Comparison of ENCODE assay signal across 9 cellular contexts in the genomic region with DNA sequence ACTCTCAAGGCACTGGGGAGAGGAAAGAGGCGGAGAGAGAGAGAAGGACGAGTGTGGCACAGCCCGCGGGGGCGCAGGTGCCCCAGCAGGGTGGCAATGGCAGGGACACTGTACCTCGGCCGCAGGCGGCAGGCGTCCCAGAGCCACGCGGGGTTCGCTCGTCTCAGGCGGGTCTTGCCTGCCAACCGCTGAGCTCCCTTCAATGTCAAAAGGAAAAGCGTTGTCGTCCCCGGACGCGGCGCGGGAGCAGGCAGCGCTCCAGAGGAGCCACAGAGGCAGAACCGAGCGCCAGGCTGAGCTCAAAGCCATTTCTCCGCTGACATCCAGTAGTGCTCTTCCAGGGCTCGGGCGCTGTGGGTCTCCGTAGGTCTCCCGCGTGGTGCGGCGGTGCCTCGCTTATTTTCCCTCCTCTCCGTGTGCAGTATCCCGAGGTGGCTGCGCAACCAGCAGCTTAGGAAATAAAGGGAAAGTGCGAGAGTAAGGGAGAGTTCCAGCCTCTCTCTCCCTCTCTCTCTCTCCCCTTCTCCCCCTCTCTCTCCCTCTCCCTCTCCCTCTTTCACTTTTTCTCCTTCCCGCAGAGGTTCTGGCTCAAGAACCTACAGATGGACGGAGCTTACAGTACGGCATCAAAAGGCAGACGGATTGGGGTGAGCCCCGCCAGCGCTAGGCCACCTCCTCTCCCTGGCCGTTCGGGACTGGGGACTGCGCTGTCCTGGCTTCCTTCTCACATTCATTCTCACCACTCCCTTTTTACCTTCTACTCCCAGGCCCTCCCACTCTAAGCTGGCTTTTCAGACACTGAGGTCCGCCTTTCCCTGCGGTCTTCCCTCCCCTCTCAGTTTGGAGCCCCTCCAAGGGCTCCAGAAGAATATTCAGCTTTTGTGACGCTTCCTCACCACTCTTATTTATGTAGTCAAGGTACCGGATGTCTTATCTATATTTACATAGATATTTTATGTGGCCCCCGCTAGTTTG. TPM values are rescaled to one million over a fixed set of nuclear protein-coding genes. Genes with fewer than 3 reads are reported as not detected.
A peak's percentile ranks its signal among the peaks of the same experiment; 100 is the strongest.
DNase-seq lines count a peak whose midpoint lies in the region; ATAC-seq and TF ChIP-seq lines count a peak whose summit lies in the region.
"Had no signal": no experiment of that assay in that cellular context is flagged by ENCODE, and none has a peak within 500 bp of the region (broad histone marks: within the 10 kb centered on the region; RNA-seq: fewer than 3 reads in every experiment).

A gene with protein sequence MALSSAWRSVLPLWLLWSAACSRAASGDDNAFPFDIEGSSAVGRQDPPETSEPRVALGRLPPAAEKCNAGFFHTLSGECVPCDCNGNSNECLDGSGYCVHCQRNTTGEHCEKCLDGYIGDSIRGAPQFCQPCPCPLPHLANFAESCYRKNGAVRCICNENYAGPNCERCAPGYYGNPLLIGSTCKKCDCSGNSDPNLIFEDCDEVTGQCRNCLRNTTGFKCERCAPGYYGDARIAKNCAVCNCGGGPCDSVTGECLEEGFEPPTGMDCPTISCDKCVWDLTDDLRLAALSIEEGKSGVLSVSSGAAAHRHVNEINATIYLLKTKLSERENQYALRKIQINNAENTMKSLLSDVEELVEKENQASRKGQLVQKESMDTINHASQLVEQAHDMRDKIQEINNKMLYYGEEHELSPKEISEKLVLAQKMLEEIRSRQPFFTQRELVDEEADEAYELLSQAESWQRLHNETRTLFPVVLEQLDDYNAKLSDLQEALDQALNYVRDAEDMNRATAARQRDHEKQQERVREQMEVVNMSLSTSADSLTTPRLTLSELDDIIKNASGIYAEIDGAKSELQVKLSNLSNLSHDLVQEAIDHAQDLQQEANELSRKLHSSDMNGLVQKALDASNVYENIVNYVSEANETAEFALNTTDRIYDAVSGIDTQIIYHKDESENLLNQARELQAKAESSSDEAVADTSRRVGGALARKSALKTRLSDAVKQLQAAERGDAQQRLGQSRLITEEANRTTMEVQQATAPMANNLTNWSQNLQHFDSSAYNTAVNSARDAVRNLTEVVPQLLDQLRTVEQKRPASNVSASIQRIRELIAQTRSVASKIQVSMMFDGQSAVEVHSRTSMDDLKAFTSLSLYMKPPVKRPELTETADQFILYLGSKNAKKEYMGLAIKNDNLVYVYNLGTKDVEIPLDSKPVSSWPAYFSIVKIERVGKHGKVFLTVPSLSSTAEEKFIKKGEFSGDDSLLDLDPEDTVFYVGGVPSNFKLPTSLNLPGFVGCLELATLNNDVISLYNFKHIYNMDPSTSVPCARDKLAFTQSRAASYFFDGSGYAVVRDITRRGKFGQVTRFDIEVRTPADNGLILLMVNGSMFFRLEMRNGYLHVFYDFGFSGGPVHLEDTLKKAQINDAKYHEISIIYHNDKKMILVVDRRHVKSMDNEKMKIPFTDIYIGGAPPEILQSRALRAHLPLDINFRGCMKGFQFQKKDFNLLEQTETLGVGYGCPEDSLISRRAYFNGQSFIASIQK (N-terminal part only) (minus strand): TSS at position 726 of the 975 bp plus-strand sequence. CDS start 417 bp downstream, at position 309.

- peaks cover 36 to 42% of the 10 kb centered on the region in 2 donors for H3K27me3 Mint-ChIP-seq in T-cell
- H3K27me3 Mint-ChIP-seq in effector memory CD8-positive, alpha-beta T cell = peaks cover 69 to 83% of the 10 kb centered on the region in 2 donors

- H3K9ac ChIP-seq in BLaER1 treated with 17β-estradiol and CSF1 and Interleukin-3, amounts not matched to agents 10 nM and 100 nM = 0 out of 22 replicates have a peak within 1 kb of the TSS, but pooled peaks of 1 of the 11 experiments have one; percentile 6

- CTCF ChIA-PET in HEK293 (lab: Yijun Ruan, JAX) = interaction anchor here (0.6 to 4.7 kb wide), 15 partner anchors 9 to 224 kb away, joined by 3 to 41 read pairs (median 4); no protein-coding TSS in a partner anchor
- CTCF ChIA-PET in T-cell (lab: Charles Lee) = interaction anchor here in 1 of 2 donors (1.4 to 2.1 kb wide), 2 partner anchors 20 to 74 kb away, joined by 3 to 5 read pairs; no protein-coding TSS in a partner anchor

- H3K4me3 ChIP-seq in BLaER1 treated with 17β-estradiol and CSF1 and Interleukin-3, amounts not matched to agents 10 nM and 100 nM = peak within 1 kb of the TSS in 9 of 10 experiments; percentile 24 to 56 (median 41); a peak in 15 of 20 replicates
- H3K4me3 ChIP-seq in HEK293 (ENCODE audit: low read depth, low read length) (peak within 1 kb of the TSS; percentile 74), lower leg skin (ENCODE audit: low read depth, poor library complexity, severe bottlenecking) (peak within 1 kb of the TSS; percentile 57), stomach (peak within 1 kb of the TSS; percentile 56 to 70 (median 62))

- no peaks in the 10 kb centered on the region for H3K9me3 Mint-ChIP-seq in T-cell
- no peaks in the 10 kb centered on the region for H3K9me3 Mint-ChIP-seq in effector memory CD8-positive, alpha-beta T cell

- ATAC-seq in T-cell (replicated peaks in 1 of 4) = peak in 3 of 4 experiments; percentile 43 to 56 (median 48)
- peak; percentile 80 for ATAC-seq in effector memory CD8-positive, alpha-beta T cell (replicated peaks)

- peaks cover 0 to 9% (median 2%) of the 10 kb centered on the region in 10 experiments; a peak in 6 of 20 replicates for H3K4me1 ChIP-seq in BLaER1 treated with 17β-estradiol and CSF1 and Interleukin-3, amounts not matched to agents 10 nM and 100 nM
- H3K4me1 ChIP-seq in HEK293 (ENCODE audit: control insufficient read depth, insufficient read depth, low read length) (peaks cover 24% of the 10 kb centered on the region), stomach (peaks cover 0 to 30% (median 14%) of the 10 kb centered on the region in 4 donors)

- TF ChIP-seq EP300 in stomach (IDR thresholded peaks at IDR 0.05) = no peak

- no peak for TF ChIP-seq POLR2A in lower leg skin (IDR thresholded peaks at IDR 0.05)
- no peak for TF ChIP-seq POLR2A in stomach (IDR thresholded peaks at IDR 0.05)

- H3K4me1 Mint-ChIP-seq in T-cell = peaks cover 15 to 16% (median 16%) of the 10 kb centered on the region in 3 donors
- H3K4me1 Mint-ChIP-seq in effector memory CD8-positive, alpha-beta T cell (ENCODE audit: low read depth in 2 of 2) = peaks cover 16 to 18% of the 10 kb centered on the region in 2 donors

- no peaks in the 10 kb centered on the region for H3K36me3 ChIP-seq in BLaER1 treated with 17β-estradiol and CSF1 and Interleukin-3, amounts not matched to agents 10 nM and 100 nM
- no peaks in the 10 kb centered on the region for H3K36me3 ChIP-seq in HEK293 (ENCODE audit: control insufficient read depth in 2 of 2, insufficient read depth in 1 of 2, low read length in 2 of 2)
- no peaks in the 10 kb centered on the region for H3K36me3 ChIP-seq in stomach

- intact Hi-C loops in lower leg skin (cut with DNase I; ENCODE audit: low total_unique reads) = no loop called here
- intact Hi-C loops in stomach (cut with DNase I; ENCODE audit: low total_unique reads) = no loop called here

- H3K4me2 ChIP-seq in BLaER1 treated with 17β-estradiol and CSF1 and Interleukin-3, amounts not matched to agents 10 nM and 100 nM = peak within 1 kb of the TSS; percentile 24 to 85 (median 70)

- no peaks in the 10 kb centered on the region; a peak in 1 of 22 replicates for H4K20me1 ChIP-seq in BLaER1 treated with 17β-estradiol and CSF1 and Interleukin-3, amounts not matched to agents 10 nM and 100 nM

- H3K36me3 Mint-ChIP-seq in T-cell = no peaks in the 10 kb centered on the region
- no peaks in the 10 kb centered on the region for H3K36me3 Mint-ChIP-seq in effector memory CD8-positive, alpha-beta T cell (ENCODE audit: insufficient read depth)

- peak within 1 kb of the TSS in 1 of 2 donors; percentile 20 for H3K27ac Mint-ChIP-seq in T-cell
- H3K27ac Mint-ChIP-seq in effector memory CD8-positive, alpha-beta T cell = peak within 1 kb of the TSS in 1 of 2 donors; percentile 59

- peaks cover 0 to 18% (median 10%) of the 10 kb centered on the region in 11 experiments; a peak in 13 of 22 replicates for H3K9me3 ChIP-seq in BLaER1 treated with 17β-estradiol and CSF1 and Interleukin-3, amounts not matched to agents 10 nM and 100 nM (replicated peaks in 1 of 11)
- H3K9me3 ChIP-seq in HEK293 (ENCODE audit: control insufficient read depth, insufficient read depth, low read depth, low read length) (no peaks in the 10 kb centered on the region), stomach (no peaks in the 10 kb centered on the region)

- H3K27me3 ChIP-seq in BLaER1 treated with 17β-estradiol and CSF1 and Interleukin-3, amounts not matched to agents 10 nM and 100 nM = peaks cover 28 to 40% (median 35%) of the 10 kb centered on the region in 11 experiments
- H3K27me3 ChIP-seq in stomach = peaks cover 0 to 17% (median 9%) of the 10 kb centered on the region in 3 donors

- POLR2A ChIA-PET in HEK293 (lab: Yijun Ruan, JAX) (interaction anchor here (0.5 to 3.0 kb wide), 25 partner anchors 9 to 1132 kb away, joined by 3 to 32 read pairs (median 5); partner anchors contain the start of genes FAM229B and TUBE1), T-cell (lab: Charles Lee) (no interaction called here)

- WGBS in lower leg skin, 2 donors = 1 to 2% methylated on average over 48 to 49 of the region's 52 CpGs
- 2 to 6% (median 4%) methylated on average over 31 to 52 of the region's 52 CpGs for WGBS in stomach, 5 donors

- peak; percentile 74 for TF ChIP-seq CTCF in HEK293 (tag by site-specific recombination; IDR thresholded peaks at IDR 0.05)
- TF ChIP-seq CTCF in lower leg skin (IDR thresholded peaks at IDR 0.05) = no peak
- no peak for TF ChIP-seq CTCF in stomach (IDR thresholded peaks at IDR 0.05)

- DNase-seq in T-cell = peak in 3 of 34 experiments; percentile 0 to 4 (median 1)
- DNase-seq in effector memory CD8-positive, alpha-beta T cell = peak in 2 of 3 experiments; percentile 5 to 15
- peak in 1 of 2 donors; percentile 89 for DNase-seq in lower leg skin (ENCODE audit: low spot score in 2 of 2)
- peak; percentile 45 for DNase-seq in stomach
- no peak for DNase-seq in GF-D8 (lab: John Stamatoyannopoulos, UW)
- no peak for DNase-seq in NCI-H187 (lab: John Stamatoyannopoulos, UW)

- no peak within 1 kb of the TSS for H3K27ac ChIP-seq in BLaER1 treated with 17β-estradiol and CSF1 and Interleukin-3, amounts not matched to agents 10 nM and 100 nM
- H3K27ac ChIP-seq in HEK293 (ENCODE audit: extremely low read depth, low read depth, low read length) (peak within 1 kb of the TSS; percentile 94), stomach (peak within 1 kb of the TSS; percentile 60 to 89 (median 87))
- H3K27ac ChIP-seq: HL-60 had no signal

- peak within 1 kb of the TSS; percentile 62 to 75 (median 65) for H3K4me3 Mint-ChIP-seq in T-cell
- H3K4me3 Mint-ChIP-seq in effector memory CD8-positive, alpha-beta T cell = peak within 1 kb of the TSS; percentile 69 to 87

RNA-seq across cellular contexts. Expression of the gene that starts here (rescaled TPM):
- total RNA-seq in T-cell (under 1 TPM in 3 of 5 donors, not detected in 2; 0.25 to 0.85 (median 0.56) TPM), lower leg skin (10 to 100 TPM; 11.0 to 18.7 (median 17.4) TPM), stomach (100 to 1,000 TPM in 2 of 5 donors, 10 to 100 TPM in 3; 39.1 to 324 (median 56.1) TPM)
- 10 to 100 TPM in 2 of 3 donors, 1 to 10 TPM in 1; 9.7 to 18.5 (median 14.0) TPM for polyA plus RNA-seq in stomach

Comparison
In these comparisons a context has a peak if more than half of its experiments do, and no peak if none do; other contexts are left out.
1. RNA of the gene that starts here (total RNA-seq): 39.1 to 324 TPM in stomach and 11.0 to 18.7 TPM in lower leg skin; 0.25 to 0.85 TPM in T-cell; every median in the first group is over 4 times any median in the second.
2. Peak in ATAC-seq in T-cell; RNA of the gene not detected or under 1 TPM.
3. H3K27ac ChIP-seq: peak in HEK293 (single experiment) and stomach (5 of 5); none in BLaER1 treated with 17β-estradiol and CSF1 and Interleukin-3, amounts not matched to agents 10 nM and 100 nM (0 of 11).
4. DNase-seq: peak in effector memory CD8-positive, alpha-beta T cell (2 of 3) and stomach (single experiment); none in GF-D8 (single experiment) and NCI-H187 (0 of 2).
5. Peak in every context shown above with its lines, with median percentiles within 50 percentile points of each other: H3K4me3 ChIP-seq.